Comparison of ENCODE assay signal across 10 cellular contexts in genomic region chr22:43145371-43145770, GRCh38. TPM values are rescaled to one million over a fixed set of nuclear protein-coding genes. Genes with fewer than 3 reads are reported as not detected.
"Had no signal": no experiment of that assay in that cellular context is flagged by ENCODE, and none has a peak within 500 bp of the region (broad histone marks: within the 10 kb centered on the region; RNA-seq: fewer than 3 reads in every experiment).

No MANE protein-coding gene starts in this region.

RNA-seq across cellular contexts. Expression of gene TSPO, which starts 6.0 kb away (rescaled TPM):
- polyA plus RNA-seq: neural cell had no signal

RNA-seq across cellular contexts. Expression of gene BIK, which starts 34.8 kb away (rescaled TPM):
- total RNA-seq: chondrocyte, gastrocnemius medialis, left ventricle myocardium superior, mesenteric fat pad, myocyte, osteocyte, psoas muscle, sigmoid colon, temporal lobe had no signal
- polyA plus RNA-seq: psoas muscle had no signal
